Comparison of ENCODE assay signal across 20 cellular contexts in genomic region chr10:31833753-31834152, GRCh38.
"Had no signal": no experiment of that assay in that cellular context is flagged by ENCODE, and none has a peak within 500 bp of the region (broad histone marks: within the 10 kb centered on the region; RNA-seq: fewer than 3 reads in every experiment).

No MANE protein-coding gene starts in this region.

- H3K27me3 ChIP-seq: body of pancreas, right lobe of liver, transverse colon had no signal

- H3K9me3 ChIP-seq: body of pancreas, right lobe of liver, transverse colon had no signal

- H3K4me1 ChIP-seq: right lobe of liver had no signal

- H3K27ac Mint-ChIP-seq: activated naive CD8-positive, alpha-beta T cell treated with anti-CD3 and anti-CD28 coated beads, Interleukin-2, amount 50 U/mL, for 24 hours; activated T-helper 2 cell treated with anti-CD3 and anti-CD28 coated beads, Interferon-gamma antibody, Interleukin-2, Interleukin-4, amounts not matched to agents 10 μg/mL and 5 μg/mL and 100 μg/mL, durations not matched to agents 14 hours and 24 hours and 36 hours; stimulated activated memory B cell treated with anti-CD40 and anti-IgM and Interleukin-4, amounts not matched to agents 10 μg/mL and 1 μg/mL and 100 μg/mL, for 72 hours had no signal

- H3K9me3 Mint-ChIP-seq: activated naive CD8-positive, alpha-beta T cell treated with anti-CD3 and anti-CD28 coated beads, Interleukin-2, amount 50 U/mL, for 24 hours; activated T-cell treated with anti-CD3 and anti-CD28 coated beads, Interleukin-2, amount 50 U/mL, for 4 hours; activated T-helper 2 cell treated with anti-CD3 and anti-CD28 coated beads, Interferon-gamma antibody, Interleukin-2, Interleukin-4, amounts not matched to agents 10 μg/mL and 5 μg/mL and 100 μg/mL, durations not matched to agents 14 hours and 24 hours and 36 hours; stimulated activated memory B cell treated with anti-CD40 and anti-IgM and Interleukin-4, amounts not matched to agents 10 μg/mL and 1 μg/mL and 100 μg/mL, for 72 hours had no signal

- ATAC-seq: activated CD4-positive, CD25-positive, alpha-beta regulatory T cell treated with anti-CD3 and anti-CD28 coated beads, Interleukin-2, amount 50 U/mL, for 24 hours; activated naive CD8-positive, alpha-beta T cell treated with anti-CD3 and anti-CD28 coated beads, Interleukin-2, amount 50 U/mL, for 24 hours; activated T-cell treated with anti-CD3 and anti-CD28 coated beads, Interleukin-2, amount 50 U/mL, for 4 hours; body of pancreas; esophagus mucosa; left cardiac atrium; right lobe of liver; stimulated activated memory B cell treated with anti-CD40 and anti-IgM and Interleukin-4, amounts not matched to agents 10 μg/mL and 1 μg/mL and 100 μg/mL, for 72 hours had no signal

- H3K27me3 Mint-ChIP-seq: activated naive CD8-positive, alpha-beta T cell treated with anti-CD3 and anti-CD28 coated beads, Interleukin-2, amount 50 U/mL, for 24 hours; stimulated activated memory B cell treated with anti-CD40 and anti-IgM and Interleukin-4, amounts not matched to agents 10 μg/mL and 1 μg/mL and 100 μg/mL, for 72 hours had no signal

- H3K4me3 Mint-ChIP-seq: activated naive CD8-positive, alpha-beta T cell treated with anti-CD3 and anti-CD28 coated beads, Interleukin-2, amount 50 U/mL, for 24 hours; activated T-cell treated with anti-CD3 and anti-CD28 coated beads, Interleukin-2, amount 50 U/mL, for 4 hours; stimulated activated memory B cell treated with anti-CD40 and anti-IgM and Interleukin-4, amounts not matched to agents 10 μg/mL and 1 μg/mL and 100 μg/mL, for 72 hours had no signal

- H3K4me3 ChIP-seq: body of pancreas, right lobe of liver, skin epidermis, transverse colon had no signal

- H3K4me1 Mint-ChIP-seq: activated naive CD8-positive, alpha-beta T cell treated with anti-CD3 and anti-CD28 coated beads, Interleukin-2, amount 50 U/mL, for 24 hours had no signal

- H3K27ac ChIP-seq: body of pancreas, right lobe of liver, skin epidermis, transverse colon had no signal

- H3K36me3 ChIP-seq: transverse colon had no signal

- DNase-seq: activated CD4-positive, alpha-beta T cell treated with anti-CD3 and anti-CD28 coated beads, Interleukin-2, amount 50 U/mL, for 1 hour; activated CD8-positive, alpha-beta memory T cell treated with anti-CD3 and anti-CD28 coated beads, Interleukin-2, amount 50 U/mL, for 48 hours; activated naive CD4-positive, alpha-beta T cell; activated naive CD8-positive, alpha-beta T cell treated with anti-CD3 and anti-CD28 coated beads, Interleukin-2, amount 50 U/mL, for 24 hours; activated T-cell treated with anti-CD3 and anti-CD28 coated beads, Interleukin-2, amount 50 U/mL, for 4 hours; body of pancreas; effector CD4-positive, alpha-beta T cell; foreskin melanocyte; hippocampal formation; left cardiac atrium; occipital lobe; right lobe of liver; stimulated activated CD4-positive, alpha-beta T cell treated with anti-CD3 and anti-CD28 coated beads, Interleukin-2, amount 100 ng/mL, for 24 hours; SW 1271; transverse colon had no signal
